Comparison of ENCODE assay signal across 17 cellular contexts in genomic region chr4:2248821-2249261, GRCh38. TPM values are rescaled to one million over a fixed set of nuclear protein-coding genes. Genes with fewer than 3 reads are reported as not detected.
DNase-seq lines count a peak whose midpoint lies in the region; ATAC-seq, FAIRE-seq and TF ChIP-seq lines count a peak whose summit lies in the region.
"Had no signal": no experiment of that assay in that cellular context is flagged by ENCODE, and none has a peak within 500 bp of the region (broad histone marks: within the 10 kb centered on the region; RNA-seq: fewer than 3 reads in every experiment).

No MANE protein-coding gene starts in this region.

- H2AFZ ChIP-seq in GM12878 (ENCODE audit: control insufficient read depth, low read depth, low read length), result no peak overlapping the region
- H2AFZ ChIP-seq: GM23248 had no signal

- no peaks in the 10 kb centered on the region for H3K9me3 ChIP-seq in GM12878 (replicated peaks; ENCODE audit: control insufficient read depth, insufficient read depth, low read length)

- H3K36me3 ChIP-seq in GM12878 (ENCODE audit: control insufficient read depth in 2 of 2, insufficient read depth in 2 of 2, low read length in 1 of 2), result no peaks in the 10 kb centered on the region

- POLR2A ChIA-PET in GM12878 (lab: Charles Lee), result interaction anchor here (0.6 kb wide), 1 partner anchor 162 kb away, joined by 3 read pairs; no protein-coding TSS in a partner anchor

- CTCF ChIA-PET in GM12878 (lab: Yijun Ruan, JAX), result interaction anchor here (0.7 to 0.9 kb wide), 2 partner anchors 29 to 243 kb away, joined by 3 read pairs; no protein-coding TSS in a partner anchor

- TF ChIP-seq CTCF in GM12878 (IDR thresholded peaks at IDR 0.05 in 2 of 3, conservative IDR thresholded peaks at IDR 0.05 in 1 of 3; ENCODE audit: control insufficient read depth in 2 of 3, extremely low read depth in 1 of 3, insufficient read depth in 1 of 3, low read depth in 3 of 3, low read length in 3 of 3) (no peak), nephron progenitor cell (IDR thresholded peaks at IDR 0.05) (no peak)

- no peak for TF ChIP-seq EP300 in GM12878 (IDR thresholded peaks at IDR 0.05; ENCODE audit: borderline replicate concordance in 1 of 2, control insufficient read depth in 1 of 2, low read depth in 2 of 2, low read length in 2 of 2)

- peaks cover 2% of the 10 kb centered on the region; the same call in 1 of the 2 replicates for H3K4me1 ChIP-seq in GM12878 (ENCODE audit: control insufficient read depth, insufficient read depth, low read length)

- peaks cover 1% of the 10 kb centered on the region for H3K27me3 Mint-ChIP-seq in activated CD4-positive, alpha-beta T cell treated with anti-CD3 and anti-CD28 coated beads, Interleukin-2, amount 10 ng/mL, durations not matched to agents 24 days and 14 days
- H3K27me3 Mint-ChIP-seq in nephron progenitor cell (ENCODE audit: low read depth, poor library complexity), result no peaks in the 10 kb centered on the region
- H3K27me3 Mint-ChIP-seq: T-cell had no signal

- in situ Hi-C loops in GM12878 (cut with MboI), result no loop called here

- no peak overlapping the region for H3K27ac Mint-ChIP-seq in activated CD4-positive, alpha-beta T cell treated with anti-CD3 and anti-CD28 coated beads, Interleukin-2, amount 10 ng/mL, durations not matched to agents 24 days and 14 days
- H3K27ac Mint-ChIP-seq in nephron progenitor cell, result no peak overlapping the region
- H3K27ac Mint-ChIP-seq: activated T-cell treated with anti-CD3 and anti-CD28 coated beads, Interleukin-2, amount 50 U/mL, for 72 hours; T-cell had no signal

- H3K9me3 Mint-ChIP-seq in activated CD4-positive, alpha-beta T cell treated with anti-CD3 and anti-CD28 coated beads, Interleukin-2, amount 10 ng/mL, durations not matched to agents 24 days and 14 days, result no peaks in the 10 kb centered on the region
- H3K9me3 Mint-ChIP-seq in nephron progenitor cell, result no peaks in the 10 kb centered on the region
- H3K9me3 Mint-ChIP-seq: activated T-cell treated with anti-CD3 and anti-CD28 coated beads, Interleukin-2, amount 50 U/mL, for 72 hours; CD8-positive, alpha-beta memory T cell; T-cell had no signal

- H3K9ac ChIP-seq in GM12878 (ENCODE audit: control insufficient read depth, insufficient read depth, low read length), result no peak overlapping the region
- H3K9ac ChIP-seq: GM23248 had no signal

- H3K36me3 Mint-ChIP-seq in activated CD4-positive, alpha-beta T cell treated with anti-CD3 and anti-CD28 coated beads, Interleukin-2, amount 10 ng/mL, durations not matched to agents 24 days and 14 days (ENCODE audit: low read depth), result no peaks in the 10 kb centered on the region
- peaks cover 10% of the 10 kb centered on the region for H3K36me3 Mint-ChIP-seq in nephron progenitor cell (ENCODE audit: low read depth)

- WGBS in GM12878 (ENCODE audit: insufficient coverage, insufficient replicate concordance, low lambda C conversion rate, missing lambda C conversion rate), result 53% methylated on average over 10 of the region's 10 CpGs

- H4K20me1 ChIP-seq in GM12878 (ENCODE audit: control insufficient read depth, insufficient read depth), result no peaks in the 10 kb centered on the region

- SMC1A ChIA-PET in GM12878 (lab: Charles Lee; ENCODE audit: uncharacterized antibody, unreplicated experiment), result no interaction called here

- no peaks in the 10 kb centered on the region for H3K79me2 ChIP-seq in GM12878 (ENCODE audit: control insufficient read depth, insufficient read depth, low read length)

- no peak overlapping the region for H3K27ac ChIP-seq in GM12878 (ENCODE audit: control insufficient read depth, insufficient read depth)
- H3K27ac ChIP-seq: GM23248 had no signal

- FAIRE-seq in GM12878 (lab: Jason Lieb, UNC) (no peak), urothelium cell line (lab: Jason Lieb, UNC) (no peak)

- no peak for ATAC-seq in GM12878
- ATAC-seq: activated T-cell treated with anti-CD3 and anti-CD28 coated beads, Interleukin-2, amount 50 U/mL, for 72 hours; T-cell had no signal

- no peaks in the 10 kb centered on the region for H3K27me3 ChIP-seq in GM12878 (replicated peaks in 1 of 2; ENCODE audit: control insufficient read depth in 2 of 2, insufficient read depth in 2 of 2, low read length in 1 of 2)

- no peak overlapping the region for H3K4me2 ChIP-seq in GM12878 (ENCODE audit: control insufficient read depth, insufficient read depth)

- no peak overlapping the region for H3K4me3 ChIP-seq in GM12878
- H3K4me3 ChIP-seq: GM23248 had no signal

- TF ChIP-seq POLR2A in GM12878 (IDR thresholded peaks at IDR 0.05; ENCODE audit: low read depth, low read length), result 0 out of 2 replicates have a peak, but pooled peaks have one; percentile 13

- no peak overlapping the region for H3K4me3 Mint-ChIP-seq in activated CD4-positive, alpha-beta T cell treated with anti-CD3 and anti-CD28 coated beads, Interleukin-2, amount 10 ng/mL, durations not matched to agents 24 days and 14 days
- H3K4me3 Mint-ChIP-seq in nephron progenitor cell, result no peak overlapping the region
- H3K4me3 Mint-ChIP-seq: activated T-cell treated with anti-CD3 and anti-CD28 coated beads, Interleukin-2, amount 50 U/mL, for 72 hours; CD8-positive, alpha-beta memory T cell; T-cell had no signal

- RAD21 ChIA-PET in GM12878 (lab: Charles Lee; ENCODE audit: unreplicated experiment), result no interaction called here

- peaks cover 6% of the 10 kb centered on the region for H3K4me1 Mint-ChIP-seq in activated CD4-positive, alpha-beta T cell treated with anti-CD3 and anti-CD28 coated beads, Interleukin-2, amount 10 ng/mL, durations not matched to agents 24 days and 14 days
- peaks cover 37% of the 10 kb centered on the region for H3K4me1 Mint-ChIP-seq in nephron progenitor cell

- DNase-seq in activated CD4-positive, alpha-beta T cell treated with anti-CD3 and anti-CD28 coated beads for 1 hour, result peak; percentile 5
- no peak for DNase-seq in activated CD4-positive, alpha-beta T cell treated with anti-CD3 and anti-CD28 coated beads, Interleukin-2, amount 10 ng/mL, durations not matched to agents 24 days and 14 days
- peak; percentile 1 for DNase-seq in GM03348 (ENCODE audit: low spot score)
- no peak for DNase-seq in GM12878 (ENCODE audit: low read depth, low spot score)
- DNase-seq in nephron progenitor cell, result peak; percentile 1
- DNase-seq in globus pallidus (ENCODE audit: low spot score), result no peak
- no peak for DNase-seq in urothelium cell line (ENCODE audit: low spot score)
- no peak for DNase-seq in NCI-H1092 treated with DMSO at 0.1 percent for 48 hours (lab: John Stamatoyannopoulos, UW)
- DNase-seq: activated CD4-positive, CD25-positive, alpha-beta regulatory T cell; amygdala; CD8-positive, alpha-beta memory T cell; GF-D8; GM23248; NCI-H2107; NCI-H82 had no signal

- no TSS peak for BruUV-seq in GM12878 (replicated peaks; lab: Mats Ljungman, UMichigan)

- TF ChIP-seq RAD21 in GM12878 (IDR thresholded peaks at IDR 0.05; ENCODE audit: insufficient read depth, low read depth, low read length), result no peak

- intact Hi-C loops in activated CD4-positive, alpha-beta T cell treated with anti-CD3 and anti-CD28 coated beads, Interleukin-2, amount 10 ng/mL, durations not matched to agents 24 days and 14 days (cut with micrococcal nuclease), result loop anchor here (10.0 kb wide), 1 partner anchor 534 kb away; the partner anchor contains the start of gene SLBP
- intact Hi-C loops in GM12878 (cut with micrococcal nuclease; ENCODE audit: unreplicated experiment), result no loop called here

RNA-seq across cellular contexts. Expression of gene HAUS3, which starts 6.9 kb away (rescaled TPM):
- 19.3 and 19.4 TPM in 2 replicates for total RNA-seq in activated CD4-positive, alpha-beta T cell treated with anti-CD3 and anti-CD28 coated beads, Interleukin-2, amount 10 ng/mL, durations not matched to agents 24 days and 14 days
- 25.7 and 27.0 TPM in 2 replicates for total RNA-seq in GM12878 (2013; cell fraction: nucleolus; rRNA removed)
- total RNA-seq in GM12878 (2014; rRNA removed) (9.5 and 10.9 TPM in 2 replicates), GM12878 (2014; rRNA removed; fragmentation: Illumina TruSeq; extraction: Trizol) (12.7 TPM in 2 replicates), GM12878 (2021) (13.2 and 13.5 TPM in 2 replicates)
- 7.7 TPM for polyA plus RNA-seq in GM12878 (2011; ENCODE audit: low read depth)
- polyA plus RNA-seq in GM12878 (2011; rRNA removed) (11.4 and 23.9 TPM in 2 replicates), GM12878 (2014; fragmentation: Illumina TruSeq; extraction: Trizol) (13.9 and 19.8 TPM in 2 replicates), GM12878 (2014; fragmentation: Nextera tagmentation; extraction: Ambion mirVana) (1 to 10 TPM; 4.2 to 7.3 TPM), GM12878 (2014; rRNA removed) (10.0 and 11.8 TPM in 2 replicates), GM12878 (2016; fragmentation: Nextera tagmentation; extraction: Ambion mirVana) (10 to 100 TPM; 20.2 to 23.9 TPM)
- 4.5 TPM in 2 replicates for polyA plus RNA-seq in GM12878 (2011; cell fraction: cytosol; rRNA removed)
- polyA plus RNA-seq in GM12878 (2011; cell fraction: nucleus; rRNA removed), result 11.0 and 11.2 TPM in 2 replicates
- polyA plus RNA-seq in GM12878 (2012), result 11.3 and 14.1 TPM in 2 replicates
- polyA minus RNA-seq in GM12878 (2011; rRNA and poly(A)+ RNA removed), result 3.5 and 3.6 TPM in 2 replicates
- polyA minus RNA-seq in GM12878 (2011; cell fraction: cytosol; rRNA and poly(A)+ RNA removed), result 2.9 and 4.3 TPM in 2 replicates
- 5.6 and 9.9 TPM in 2 replicates for polyA minus RNA-seq in GM12878 (2011; cell fraction: nucleus; rRNA and poly(A)+ RNA removed)

RNA-seq across cellular contexts. Expression of gene POLN, which starts 6.9 kb away (rescaled TPM):
- total RNA-seq in activated CD4-positive, alpha-beta T cell treated with anti-CD3 and anti-CD28 coated beads, Interleukin-2, amount 10 ng/mL, durations not matched to agents 24 days and 14 days, result 1.9 and 2.3 TPM in 2 replicates
- 2.2 and 5.4 TPM in 2 replicates for total RNA-seq in GM12878 (2013; cell fraction: nucleolus; rRNA removed)
- total RNA-seq in GM12878 (2014; rRNA removed) (0.98 and 1.2 TPM in 2 replicates), GM12878 (2014; rRNA removed; fragmentation: Illumina TruSeq; extraction: Trizol) (0.63 and 0.74 TPM in 2 replicates), GM12878 (2021) (0.95 and 1.7 TPM in 2 replicates)
- polyA plus RNA-seq in GM12878 (2011; ENCODE audit: low read depth), result 0.22 TPM
- polyA plus RNA-seq in GM12878 (2011; rRNA removed) (0.30 and 0.41 TPM in 2 replicates), GM12878 (2014; fragmentation: Illumina TruSeq; extraction: Trizol) (0.48 and 1.3 TPM in 2 replicates), GM12878 (2014; fragmentation: Nextera tagmentation; extraction: Ambion mirVana) (under 1 TPM in 1 of 2 experiments, not detected in 1; 0.09 TPM), GM12878 (2014; rRNA removed) (0.94 and 0.96 TPM in 2 replicates), GM12878 (2016; fragmentation: Nextera tagmentation; extraction: Ambion mirVana) (1 to 10 TPM; 1.2 to 2.0 TPM)
- 0.39 and 0.40 TPM in 2 replicates for polyA plus RNA-seq in GM12878 (2011; cell fraction: cytosol; rRNA removed)
- polyA plus RNA-seq in GM12878 (2011; cell fraction: nucleus; rRNA removed), result 0.73 and 0.97 TPM in 2 replicates
- polyA plus RNA-seq in GM12878 (2012), result 0.24 and 0.67 TPM in 2 replicates
- polyA minus RNA-seq in GM12878 (2011; rRNA and poly(A)+ RNA removed), result 0.15 and 0.51 TPM in 2 replicates
- not detected in 2 replicates for polyA minus RNA-seq in GM12878 (2011; cell fraction: cytosol; rRNA and poly(A)+ RNA removed)
- 0.36 and 1.1 TPM in 2 replicates for polyA minus RNA-seq in GM12878 (2011; cell fraction: nucleus; rRNA and poly(A)+ RNA removed)

RNA-seq across cellular contexts. Expression of gene MXD4, which starts 13.1 kb away (rescaled TPM):
- 4.9 and 5.2 TPM in 2 replicates for total RNA-seq in activated CD4-positive, alpha-beta T cell treated with anti-CD3 and anti-CD28 coated beads, Interleukin-2, amount 10 ng/mL, durations not matched to agents 24 days and 14 days
- 22.6 and 25.9 TPM in 2 replicates for total RNA-seq in GM12878 (2013; cell fraction: nucleolus; rRNA removed)
- 15.5 and 18.7 TPM in 2 replicates for total RNA-seq in GM12878 (2014; rRNA removed)
- 5.5 and 6.1 TPM in 2 replicates for total RNA-seq in GM12878 (2014; rRNA removed; fragmentation: Illumina TruSeq; extraction: Trizol)
- 25.6 and 26.4 TPM in 2 replicates for total RNA-seq in GM12878 (2021)
- polyA plus RNA-seq in GM12878 (2011; ENCODE audit: low read depth), result 8.0 TPM
- polyA plus RNA-seq in GM12878 (2011; rRNA removed), result 6.4 and 9.9 TPM in 2 replicates
- 7.5 and 14.9 TPM in 2 replicates for polyA plus RNA-seq in GM12878 (2011; cell fraction: cytosol; rRNA removed)
- 62.6 and 69.2 TPM in 2 replicates for polyA plus RNA-seq in GM12878 (2011; cell fraction: nucleus; rRNA removed)
- polyA plus RNA-seq in GM12878 (2012), result 14.5 and 24.2 TPM in 2 replicates
- polyA plus RNA-seq in GM12878 (2014; fragmentation: Illumina TruSeq; extraction: Trizol), result 2.0 and 4.3 TPM in 2 replicates
- under 1 TPM; 0.21 to 0.44 TPM for polyA plus RNA-seq in GM12878 (2014; fragmentation: Nextera tagmentation; extraction: Ambion mirVana)
- 18.1 and 22.2 TPM in 2 replicates for polyA plus RNA-seq in GM12878 (2014; rRNA removed)
- 1 to 10 TPM; 3.6 to 5.0 TPM for polyA plus RNA-seq in GM12878 (2016; fragmentation: Nextera tagmentation; extraction: Ambion mirVana)
- polyA minus RNA-seq in GM12878 (2011; rRNA and poly(A)+ RNA removed), result 5.7 and 13.2 TPM in 2 replicates
- polyA minus RNA-seq in GM12878 (2011; cell fraction: cytosol; rRNA and poly(A)+ RNA removed), result 2.9 and 3.3 TPM in 2 replicates
- 17.3 and 27.3 TPM in 2 replicates for polyA minus RNA-seq in GM12878 (2011; cell fraction: nucleus; rRNA and poly(A)+ RNA removed)

Comparison
In these comparisons a context has a peak if more than half of its experiments do, and no peak if none do; other contexts are left out.
1. DNase-seq: peak in activated CD4-positive, alpha-beta T cell treated with anti-CD3 and anti-CD28 coated beads for 1 hour (single experiment), GM03348 (single experiment) and nephron progenitor cell (single experiment); none in activated CD4-positive, alpha-beta T cell treated with anti-CD3 and anti-CD28 coated beads, Interleukin-2, amount 10 ng/mL, durations not matched to agents 24 days and 14 days (single experiment), GM12878 (single experiment), globus pallidus (single experiment), urothelium cell line (single experiment) and NCI-H1092 treated with DMSO at 0.1 percent for 48 hours (single experiment).